In genomic region chr1:50368179-50369007, GRCh38 we compare ENCODE assay signal across 8 cellular contexts. TPM values are rescaled to one million over a fixed set of nuclear protein-coding genes. Genes with fewer than 3 reads are reported as not detected.
A peak's percentile ranks its signal among the peaks of the same experiment; 100 is the strongest.
DNase-seq lines count a peak whose midpoint lies in the region; ATAC-seq and TF ChIP-seq lines count a peak whose summit lies in the region.

No MANE protein-coding gene starts in this region.

- no peak overlapping the region for H3K4me3 ChIP-seq in HFF-Myc (replicated peaks; ENCODE audit: low read depth, low read length)

- H3K27ac Mint-ChIP-seq in brain, result no peak overlapping the region

- peaks cover 0 to 3% (median 0%) of the 10 kb centered on the region in 5 experiments for H3K9me3 Mint-ChIP-seq in brain

- H3K4me1 Mint-ChIP-seq in brain, result no peaks in the 10 kb centered on the region

- no peaks in the 10 kb centered on the region for H3K36me3 Mint-ChIP-seq in brain

- H3K27me3 Mint-ChIP-seq in brain, result peaks cover 24% of the 10 kb centered on the region

- DNase-seq in Daoy (ENCODE audit: low read depth), result peak; percentile 19
- DNase-seq in HFF-Myc (ENCODE audit: extremely low read depth, low read depth), result no peak
- DNase-seq in NCI-H526 (lab: John Stamatoyannopoulos, UW), result peak; percentile 36 to 62
- peak; percentile 78 for DNase-seq in left kidney (ENCODE audit: low read depth, low spot score)
- DNase-seq in stimulated activated CD8-positive, alpha-beta memory T cell treated with anti-CD3 and anti-CD28 coated beads, Interleukin-4, amount 100 ng/mL, for 48 hours, result peak; percentile 64
- DNase-seq in OCI-M2 (lab: John Stamatoyannopoulos, UW; ENCODE audit: unreplicated experiment), result no peak

- TF ChIP-seq CTCF in HFF-Myc (IDR thresholded peaks at IDR 0.05; ENCODE audit: low read depth, low read length, missing control alignments) (peak; percentile 57), brain (conservative IDR thresholded peaks at IDR 0.05) (peak; percentile 95 to 98)

- H3K4me3 Mint-ChIP-seq in brain, result peak overlapping the region in 1 of 5 experiments; percentile 70

- no peak for ATAC-seq in HG02763 (IDR thresholded peaks at IDR 0.05; ENCODE audit: unreplicated experiment)

RNA-seq across cellular contexts. Expression of gene DMRTA2, which starts 54.9 kb away (rescaled TPM):
- total RNA-seq in Daoy (2014; rRNA removed; shearing (Covaris generic)), result 24.9 and 29.2 TPM in 2 replicates
- polyA plus RNA-seq in brain (ENCODE audit: insufficient read depth, low read depth, low replicate concordance), result 19.7 TPM

Comparison
In these comparisons a context has a peak if more than half of its experiments do, and no peak if none do; other contexts are left out.
1. DNase-seq: peak in Daoy (single experiment), NCI-H526 (2 of 2), left kidney (single experiment) and stimulated activated CD8-positive, alpha-beta memory T cell treated with anti-CD3 and anti-CD28 coated beads, Interleukin-4, amount 100 ng/mL, for 48 hours (single experiment); none in HFF-Myc (single experiment) and OCI-M2 (single experiment).